In the genomic region with DNA sequence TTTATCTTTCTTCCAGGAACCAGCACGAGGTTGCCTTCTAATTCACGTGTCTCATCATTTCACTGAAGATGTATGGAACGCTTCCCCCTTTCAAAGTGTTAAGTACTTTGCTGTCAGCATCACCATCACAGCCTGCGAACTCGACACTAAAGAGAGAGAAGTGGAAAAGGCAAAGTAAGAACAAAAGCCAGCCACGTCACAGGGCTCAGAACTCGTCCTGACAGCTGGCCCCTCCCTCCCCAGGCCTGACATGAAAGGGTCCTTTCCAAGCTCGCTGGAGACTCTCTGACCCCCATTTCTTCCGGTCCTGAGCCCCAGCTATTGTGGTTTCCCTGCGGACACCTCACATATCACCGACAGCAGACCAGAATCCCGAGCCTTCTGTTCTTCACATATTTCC, we compare ENCODE assay signal across 35 cellular contexts.
"Had no signal": no experiment of that assay in that cellular context is flagged by ENCODE, and none has a peak within 500 bp of the region (broad histone marks: within the 10 kb centered on the region; RNA-seq: fewer than 3 reads in every experiment).

No MANE protein-coding gene starts in this region.

- H3K9me3 ChIP-seq: MG63 had no signal

- H3K36me3 ChIP-seq: MG63 had no signal

- DNase-seq: Karpas-422, Kasumi-1, MG63, MM.1S, MV-4-11, NCI-H1048, NCI-H1092, NCI-H1092 treated with DMSO at 0.1 percent for 48 hours, NCI-H1105, NCI-H1105 treated with DMSO at 0.1 percent for 48 hours, NCI-H1417, NCI-H1417 treated with DMSO at 0.1 percent for 48 hours, NCI-H1436, NCI-H1436 treated with DMSO at 0.1 percent for 48 hours, NCI-H146, NCI-H1694, NCI-H1694 treated with DMSO at 0.1 percent for 48 hours, NCI-H187, NCI-H187 treated with DMSO at 0.1 percent for 48 hours, NCI-H1930, NCI-H2029, NCI-H2029 treated with DMSO at 0.1 percent for 48 hours, NCI-H2081, NCI-H2081 treated with DMSO at 0.1 percent for 48 hours, NCI-H2107, NCI-H2171, NCI-H2171 treated with DMSO at 0.1 percent for 48 hours, NCI-H2227 treated with DMSO at 0.1 percent for 48 hours, NCI-H226, NCI-H345, NCI-H446, NCI-H446 treated with DMSO at 0.1 percent for 48 hours, NCI-H510A, NCI-H510A treated with DMSO at 0.1 percent for 48 hours, NCI-H524 had no signal

- H3K4me3 ChIP-seq: MG63 had no signal
